In the genomic region with DNA sequence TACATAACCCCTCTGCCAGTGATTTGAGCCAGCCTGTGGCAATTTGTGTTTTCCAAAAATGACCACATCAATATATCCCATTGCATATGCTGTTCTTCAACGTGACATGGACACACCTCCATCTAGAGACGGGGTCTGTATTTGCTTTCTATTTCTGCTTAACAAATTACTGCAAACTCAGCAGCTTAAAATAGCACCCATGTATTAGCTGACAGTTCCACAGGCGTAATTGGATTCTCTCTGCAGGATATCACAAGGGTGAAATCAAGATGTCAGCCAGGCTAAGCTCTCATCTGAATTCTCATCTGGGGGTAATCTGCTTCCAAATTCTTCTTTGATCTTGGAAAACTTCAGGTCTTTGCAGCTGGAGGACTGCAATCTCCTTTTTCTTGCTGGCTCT, we compare ENCODE assay signal across 1 cellular context.
TF ChIP-seq lines count a peak whose summit lies in the region.

No MANE protein-coding gene starts in this region.

TF ChIP-seq in GM23338, 12 proteins besides CTCF, POLR2A, EP300 and RAD21 (continued from another document):
- TF ChIP-seq, protein P1, sequence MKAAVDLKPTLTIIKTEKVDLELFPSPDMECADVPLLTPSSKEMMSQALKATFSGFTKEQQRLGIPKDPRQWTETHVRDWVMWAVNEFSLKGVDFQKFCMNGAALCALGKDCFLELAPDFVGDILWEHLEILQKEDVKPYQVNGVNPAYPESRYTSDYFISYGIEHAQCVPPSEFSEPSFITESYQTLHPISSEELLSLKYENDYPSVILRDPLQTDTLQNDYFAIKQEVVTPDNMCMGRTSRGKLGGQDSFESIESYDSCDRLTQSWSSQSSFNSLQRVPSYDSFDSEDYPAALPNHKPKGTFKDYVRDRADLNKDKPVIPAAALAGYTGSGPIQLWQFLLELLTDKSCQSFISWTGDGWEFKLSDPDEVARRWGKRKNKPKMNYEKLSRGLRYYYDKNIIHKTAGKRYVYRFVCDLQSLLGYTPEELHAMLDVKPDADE (IDR thresholded peaks at IDR 0.05) = no peak
- TF ChIP-seq, protein P2, sequence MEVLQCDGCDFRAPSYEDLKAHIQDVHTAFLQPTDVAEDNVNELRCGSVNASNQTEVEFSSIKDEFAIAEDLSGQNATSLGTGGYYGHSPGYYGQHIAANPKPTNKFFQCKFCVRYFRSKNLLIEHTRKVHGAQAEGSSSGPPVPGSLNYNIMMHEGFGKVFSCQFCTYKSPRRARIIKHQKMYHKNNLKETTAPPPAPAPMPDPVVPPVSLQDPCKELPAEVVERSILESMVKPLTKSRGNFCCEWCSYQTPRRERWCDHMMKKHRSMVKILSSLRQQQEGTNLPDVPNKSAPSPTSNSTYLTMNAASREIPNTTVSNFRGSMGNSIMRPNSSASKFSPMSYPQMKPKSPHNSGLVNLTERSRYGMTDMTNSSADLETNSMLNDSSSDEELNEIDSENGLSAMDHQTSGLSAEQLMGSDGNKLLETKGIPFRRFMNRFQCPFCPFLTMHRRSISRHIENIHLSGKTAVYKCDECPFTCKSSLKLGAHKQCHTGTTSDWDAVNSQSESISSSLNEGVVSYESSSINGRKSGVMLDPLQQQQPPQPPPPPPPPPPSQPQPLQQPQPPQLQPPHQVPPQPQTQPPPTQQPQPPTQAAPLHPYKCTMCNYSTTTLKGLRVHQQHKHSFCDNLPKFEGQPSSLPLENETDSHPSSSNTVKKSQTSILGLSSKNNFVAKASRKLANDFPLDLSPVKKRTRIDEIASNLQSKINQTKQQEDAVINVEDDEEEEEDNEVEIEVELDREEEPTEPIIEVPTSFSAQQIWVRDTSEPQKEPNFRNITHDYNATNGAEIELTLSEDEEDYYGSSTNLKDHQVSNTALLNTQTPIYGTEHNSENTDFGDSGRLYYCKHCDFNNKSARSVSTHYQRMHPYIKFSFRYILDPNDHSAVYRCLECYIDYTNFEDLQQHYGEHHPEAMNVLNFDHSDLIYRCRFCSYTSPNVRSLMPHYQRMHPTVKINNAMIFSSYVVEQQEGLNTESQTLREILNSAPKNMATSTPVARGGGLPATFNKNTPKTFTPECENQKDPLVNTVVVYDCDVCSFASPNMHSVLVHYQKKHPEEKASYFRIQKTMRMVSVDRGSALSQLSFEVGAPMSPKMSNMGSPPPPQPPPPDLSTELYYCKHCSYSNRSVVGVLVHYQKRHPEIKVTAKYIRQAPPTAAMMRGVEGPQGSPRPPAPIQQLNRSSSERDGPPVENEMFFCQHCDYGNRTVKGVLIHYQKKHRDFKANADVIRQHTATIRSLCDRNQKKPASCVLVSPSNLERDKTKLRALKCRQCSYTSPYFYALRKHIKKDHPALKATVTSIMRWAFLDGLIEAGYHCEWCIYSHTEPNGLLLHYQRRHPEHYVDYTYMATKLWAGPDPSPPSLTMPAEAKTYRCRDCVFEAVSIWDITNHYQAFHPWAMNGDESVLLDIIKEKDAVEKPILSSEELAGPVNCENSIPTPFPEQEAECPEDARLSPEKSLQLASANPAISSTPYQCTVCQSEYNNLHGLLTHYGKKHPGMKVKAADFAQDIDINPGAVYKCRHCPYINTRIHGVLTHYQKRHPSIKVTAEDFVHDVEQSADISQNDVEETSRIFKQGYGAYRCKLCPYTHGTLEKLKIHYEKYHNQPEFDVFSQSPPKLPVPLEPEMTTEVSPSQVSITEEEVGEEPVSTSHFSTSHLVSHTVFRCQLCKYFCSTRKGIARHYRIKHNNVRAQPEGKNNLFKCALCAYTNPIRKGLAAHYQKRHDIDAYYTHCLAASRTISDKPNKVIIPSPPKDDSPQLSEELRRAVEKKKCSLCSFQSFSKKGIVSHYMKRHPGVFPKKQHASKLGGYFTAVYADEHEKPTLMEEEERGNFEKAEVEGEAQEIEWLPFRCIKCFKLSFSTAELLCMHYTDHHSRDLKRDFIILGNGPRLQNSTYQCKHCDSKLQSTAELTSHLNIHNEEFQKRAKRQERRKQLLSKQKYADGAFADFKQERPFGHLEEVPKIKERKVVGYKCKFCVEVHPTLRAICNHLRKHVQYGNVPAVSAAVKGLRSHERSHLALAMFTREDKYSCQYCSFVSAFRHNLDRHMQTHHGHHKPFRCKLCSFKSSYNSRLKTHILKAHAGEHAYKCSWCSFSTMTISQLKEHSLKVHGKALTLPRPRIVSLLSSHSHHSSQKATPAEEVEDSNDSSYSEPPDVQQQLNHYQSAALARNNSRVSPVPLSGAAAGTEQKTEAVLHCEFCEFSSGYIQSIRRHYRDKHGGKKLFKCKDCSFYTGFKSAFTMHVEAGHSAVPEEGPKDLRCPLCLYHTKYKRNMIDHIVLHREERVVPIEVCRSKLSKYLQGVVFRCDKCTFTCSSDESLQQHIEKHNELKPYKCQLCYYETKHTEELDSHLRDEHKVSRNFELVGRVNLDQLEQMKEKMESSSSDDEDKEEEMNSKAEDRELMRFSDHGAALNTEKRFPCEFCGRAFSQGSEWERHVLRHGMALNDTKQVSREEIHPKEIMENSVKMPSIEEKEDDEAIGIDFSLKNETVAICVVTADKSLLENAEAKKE (CRISPR knock-in tag; IDR thresholded peaks at IDR 0.05) = no peak
- TF ChIP-seq JUNB (IDR thresholded peaks at IDR 0.05; ENCODE audit: unreplicated experiment) = no peak
- no peak for TF ChIP-seq STAT1 (IDR thresholded peaks at IDR 0.05; ENCODE audit: unreplicated experiment)
- no peak for TF ChIP-seq CREB1 (CRISPR knock-in tag; IDR thresholded peaks at IDR 0.05; ENCODE audit: low read depth)
- no peak for TF ChIP-seq NANOG (IDR thresholded peaks at IDR 0.05; ENCODE audit: borderline replicate concordance)
- no peak for TF ChIP-seq EZH2phosphoT487 (IDR thresholded peaks at IDR 0.05; ENCODE audit: unreplicated experiment)
